Comparison of ENCODE assay signal across 33 cellular contexts in genomic region chr5:147485814-147486213, GRCh38. TPM values are rescaled to one million over a fixed set of nuclear protein-coding genes. Genes with fewer than 3 reads are reported as not detected.
DNase-seq lines count a peak whose midpoint lies in the region; ATAC-seq, FAIRE-seq and TF ChIP-seq lines count a peak whose summit lies in the region.
"Had no signal": no experiment of that assay in that cellular context is flagged by ENCODE, and none has a peak within 500 bp of the region (broad histone marks: within the 10 kb centered on the region; RNA-seq: fewer than 3 reads in every experiment).

No MANE protein-coding gene starts in this region.

- H3K4me3 ChIP-seq in left ventricle myocardium inferior (no peak overlapping the region), upper lobe of right lung (no peak overlapping the region)
- H3K4me3 ChIP-seq: cardiac muscle cell, coronary artery, HAP-1, mucosa of descending colon, PC-9, testis had no signal

- H3K9me3 ChIP-seq in left ventricle myocardium inferior (replicated peaks): no peaks in the 10 kb centered on the region
- H3K9me3 ChIP-seq in upper lobe of right lung: no peaks in the 10 kb centered on the region
- H3K9me3 ChIP-seq: HAP-1, mucosa of descending colon, testis had no signal

- no peak overlapping the region for H3K4me3 Mint-ChIP-seq in osteocyte (ENCODE audit: unreplicated experiment)
- H3K4me3 Mint-ChIP-seq: activated CD4-positive, alpha-beta T cell treated with anti-CD3 and anti-CD28 coated beads for 36 hours; activated CD8-positive, alpha-beta T cell treated with anti-CD3 and anti-CD28 coated beads, Interleukin-2, amount 10 ng/mL, durations not matched to agents 7 days and 5 days; activated T-helper 17 cell treated with anti-CD3 and anti-CD28 coated beads, Interleukin-2, amount 50 U/mL, for 72 hours; CD4-positive, CD25-positive, alpha-beta regulatory T cell; nephron; stimulated activated naive CD8-positive, alpha-beta T cell treated with anti-CD3 and anti-CD28 coated beads, Interleukin-15, Interleukin-2, amounts not matched to agents 100 ng/mL and 50 ng/mL, for 24 hours; T-helper 2 cell treated with Interferon-gamma antibody and Interleukin-4, amounts not matched to agents 5 μg/mL and 100 μg/mL, for 36 hours had no signal

- intact Hi-C loops in left ventricle myocardium inferior (cut with micrococcal nuclease): no loop called here
- intact Hi-C loops in left cardiac atrium (cut with DNase I): no loop called here
- intact Hi-C loops in upper lobe of right lung (cut with DNase I): no loop called here

- H3K36me3 ChIP-seq in left ventricle myocardium inferior (no peaks in the 10 kb centered on the region), upper lobe of right lung (no peaks in the 10 kb centered on the region)
- H3K36me3 ChIP-seq: cardiac muscle cell, HAP-1 had no signal

- H3K36me3 Mint-ChIP-seq in osteocyte (ENCODE audit: unreplicated experiment): no peaks in the 10 kb centered on the region
- H3K36me3 Mint-ChIP-seq: activated naive CD4-positive, alpha-beta T cell treated with anti-CD3 and anti-CD28 coated beads, Interleukin-2, amount 50 U/mL, for 72 hours; CD4-positive, CD25-positive, alpha-beta regulatory T cell had no signal

- DNase-seq in left ventricle myocardium inferior (no peak), left cardiac atrium (no peak), osteocyte (ENCODE audit: extremely low spot score, unreplicated experiment) (no peak), upper lobe of right lung (no peak), NCI-H1417 treated with DMSO at 0.1 percent for 48 hours (lab: John Stamatoyannopoulos, UW) (no peak), COR-L47 (lab: John Stamatoyannopoulos, UW) (no peak)
- DNase-seq: activated CD4-positive, alpha-beta T cell treated with anti-CD3 and anti-CD28 coated beads for 36 hours; activated CD8-positive, alpha-beta T cell treated with anti-CD3 and anti-CD28 coated beads, Interleukin-2, amount 10 ng/mL, durations not matched to agents 7 days and 5 days; AML-193; CD4-positive, CD25-positive, alpha-beta regulatory T cell; effector memory CD4-positive, alpha-beta T cell; erythroblast; foreskin keratinocyte; mucosa of descending colon; NCI-H2081; NCI-H2227 treated with DMSO at 0.1 percent for 48 hours; NCI-H526; NK-92 treated with Interleukin-12 subunit alpha and Interleukin-12 subunit beta, amount 100 ng/mL, for 24 hours; PC-9; stimulated activated CD8-positive, alpha-beta memory T cell treated with anti-CD3 and anti-CD28 coated beads, Interleukin-4, amount 100 ng/mL, for 48 hours; testis had no signal

- no peaks in the 10 kb centered on the region for H3K27me3 Mint-ChIP-seq in osteocyte (ENCODE audit: unreplicated experiment)

- TF ChIP-seq CTCF in left ventricle myocardium inferior (IDR thresholded peaks at IDR 0.05; ENCODE audit: borderline replicate concordance): no peak
- TF ChIP-seq CTCF in osteocyte (IDR thresholded peaks at IDR 0.05): no peak
- no peak for TF ChIP-seq CTCF in upper lobe of right lung (IDR thresholded peaks at IDR 0.05)

- FAIRE-seq in endometrium (lab: Jason Lieb, UNC): peak; percentile 45
- FAIRE-seq: GM18507, HepG2 had no signal

- H3K27ac Mint-ChIP-seq in osteocyte (ENCODE audit: unreplicated experiment): peak overlapping the region; percentile 97
- H3K27ac Mint-ChIP-seq: activated CD4-positive, alpha-beta T cell treated with anti-CD3 and anti-CD28 coated beads for 36 hours; activated CD8-positive, alpha-beta T cell treated with anti-CD3 and anti-CD28 coated beads, Interleukin-2, amount 10 ng/mL, durations not matched to agents 7 days and 5 days; activated naive CD4-positive, alpha-beta T cell treated with anti-CD3 and anti-CD28 coated beads, Interleukin-2, amount 50 U/mL, for 72 hours; activated T-helper 17 cell treated with anti-CD3 and anti-CD28 coated beads, Interleukin-2, amount 50 U/mL, for 72 hours; CD4-positive, CD25-positive, alpha-beta regulatory T cell; stimulated activated naive CD8-positive, alpha-beta T cell treated with anti-CD3 and anti-CD28 coated beads, Interleukin-15, Interleukin-2, amounts not matched to agents 100 ng/mL and 50 ng/mL, for 24 hours; T-helper 2 cell treated with Interferon-gamma antibody and Interleukin-4, amounts not matched to agents 5 μg/mL and 100 μg/mL, for 36 hours had no signal

- peak overlapping the region; percentile 78 for H3K27ac ChIP-seq in left ventricle myocardium inferior (replicated peaks)
- peak overlapping the region; percentile 79 for H3K27ac ChIP-seq in upper lobe of right lung
- H3K27ac ChIP-seq: cardiac muscle cell, PC-9, testis had no signal

- H3K27me3 ChIP-seq in left ventricle myocardium inferior (ENCODE audit: low read depth): no peaks in the 10 kb centered on the region
- H3K27me3 ChIP-seq in upper lobe of right lung: no peaks in the 10 kb centered on the region
- H3K27me3 ChIP-seq: cardiac muscle cell, foreskin keratinocyte, testis had no signal

- peaks cover 3% of the 10 kb centered on the region for H3K9me3 Mint-ChIP-seq in osteocyte (ENCODE audit: unreplicated experiment)
- H3K9me3 Mint-ChIP-seq: activated T-helper 17 cell treated with anti-CD3 and anti-CD28 coated beads, Interleukin-2, amount 50 U/mL, for 72 hours; nephron; T-helper 2 cell treated with Interferon-gamma antibody and Interleukin-4, amounts not matched to agents 5 μg/mL and 100 μg/mL, for 36 hours had no signal

- H3K4me1 ChIP-seq in left ventricle myocardium inferior: peaks cover 51% of the 10 kb centered on the region
- peaks cover 38% of the 10 kb centered on the region for H3K4me1 ChIP-seq in upper lobe of right lung
- H3K4me1 ChIP-seq: HAP-1 had no signal

- peaks cover 39% of the 10 kb centered on the region for H3K4me1 Mint-ChIP-seq in osteocyte (ENCODE audit: unreplicated experiment)
- H3K4me1 Mint-ChIP-seq: activated CD4-positive, alpha-beta T cell treated with anti-CD3 and anti-CD28 coated beads for 36 hours; activated T-helper 17 cell treated with anti-CD3 and anti-CD28 coated beads, Interleukin-2, amount 50 U/mL, for 72 hours; CD4-positive, CD25-positive, alpha-beta regulatory T cell had no signal

- ATAC-seq in left cardiac atrium (no peak), upper lobe of right lung (no peak), GM21367 (IDR thresholded peaks at IDR 0.05; ENCODE audit: unreplicated experiment) (no peak)
- ATAC-seq: activated CD4-positive, alpha-beta T cell treated with anti-CD3 and anti-CD28 coated beads for 36 hours; activated CD8-positive, alpha-beta T cell treated with anti-CD3 and anti-CD28 coated beads, Interleukin-2, amount 10 ng/mL, durations not matched to agents 7 days and 5 days; activated naive CD4-positive, alpha-beta T cell treated with anti-CD3 and anti-CD28 coated beads, Interleukin-2, amount 50 U/mL, for 72 hours; activated T-helper 17 cell treated with anti-CD3 and anti-CD28 coated beads, Interleukin-2, amount 50 U/mL, for 72 hours; foreskin keratinocyte; HepG2; mucosa of descending colon had no signal

RNA-seq across cellular contexts. Expression of gene DPYSL3, which starts 24.1 kb away (rescaled TPM):
- total RNA-seq in left ventricle myocardium inferior: 20.7 TPM
- total RNA-seq in left cardiac atrium: 10 to 100 TPM; 42.4 to 55.7 TPM
- 84.1 and 88.0 TPM in 2 replicates for total RNA-seq in osteocyte
- total RNA-seq in upper lobe of right lung: 52.8 TPM
